24 cellular contexts compared by ENCODE assay signal in genomic region chr14:34433957-34434356, GRCh38.
"Had no signal": no experiment of that assay in that cellular context is flagged by ENCODE, and none has a peak within 500 bp of the region (broad histone marks: within the 10 kb centered on the region; RNA-seq: fewer than 3 reads in every experiment).

No MANE protein-coding gene starts in this region.

- H3K4me2 ChIP-seq: hepatocyte had no signal

- H3K9me3 ChIP-seq: colonic mucosa, esophagus muscularis mucosa, gastroesophageal sphincter, heart left ventricle, left ventricle myocardium inferior, lower lobe of right lung, mucosa of descending colon had no signal

- H3K27me3 ChIP-seq: colonic mucosa, esophagus muscularis mucosa, foreskin keratinocyte, gastroesophageal sphincter, heart left ventricle, hepatocyte had no signal

- DNase-seq: colonic mucosa; cortex of kidney; effector CD8-positive, alpha-beta T cell; effector memory CD8-positive, alpha-beta T cell; endodermal cell; foreskin keratinocyte; heart left ventricle; hypothalamus; immature natural killer cell; islet precursor cell; kidney; kidney glomerular epithelial cell; left colon; left ventricle myocardium inferior; lower lobe of right lung; mesenchymal stem cell; mucosa of descending colon; naive B cell had no signal

- H3K4me3 ChIP-seq: colonic mucosa, esophagus muscularis mucosa, gastroesophageal sphincter, heart left ventricle, hepatocyte, left ventricle myocardium inferior, lower lobe of right lung, mucosa of descending colon had no signal

- H3K4me1 ChIP-seq: colonic mucosa, foreskin keratinocyte had no signal

- H3K36me3 ChIP-seq: colonic mucosa had no signal

- H3K27ac ChIP-seq: colonic mucosa, esophagus muscularis mucosa, foreskin keratinocyte, gastroesophageal sphincter, heart left ventricle, hepatocyte, left ventricle myocardium inferior, lower lobe of right lung had no signal

- H2AFZ ChIP-seq: hepatocyte had no signal

- FAIRE-seq: endometrium, frontal cortex, kidney had no signal

- ATAC-seq: effector memory CD8-positive, alpha-beta T cell; foreskin keratinocyte; gastroesophageal sphincter; heart left ventricle; left colon; left lobe of liver; lower lobe of right lung; mucosa of descending colon had no signal
